Comparison of ENCODE assay signal across 8 cellular contexts in the genomic region with DNA sequence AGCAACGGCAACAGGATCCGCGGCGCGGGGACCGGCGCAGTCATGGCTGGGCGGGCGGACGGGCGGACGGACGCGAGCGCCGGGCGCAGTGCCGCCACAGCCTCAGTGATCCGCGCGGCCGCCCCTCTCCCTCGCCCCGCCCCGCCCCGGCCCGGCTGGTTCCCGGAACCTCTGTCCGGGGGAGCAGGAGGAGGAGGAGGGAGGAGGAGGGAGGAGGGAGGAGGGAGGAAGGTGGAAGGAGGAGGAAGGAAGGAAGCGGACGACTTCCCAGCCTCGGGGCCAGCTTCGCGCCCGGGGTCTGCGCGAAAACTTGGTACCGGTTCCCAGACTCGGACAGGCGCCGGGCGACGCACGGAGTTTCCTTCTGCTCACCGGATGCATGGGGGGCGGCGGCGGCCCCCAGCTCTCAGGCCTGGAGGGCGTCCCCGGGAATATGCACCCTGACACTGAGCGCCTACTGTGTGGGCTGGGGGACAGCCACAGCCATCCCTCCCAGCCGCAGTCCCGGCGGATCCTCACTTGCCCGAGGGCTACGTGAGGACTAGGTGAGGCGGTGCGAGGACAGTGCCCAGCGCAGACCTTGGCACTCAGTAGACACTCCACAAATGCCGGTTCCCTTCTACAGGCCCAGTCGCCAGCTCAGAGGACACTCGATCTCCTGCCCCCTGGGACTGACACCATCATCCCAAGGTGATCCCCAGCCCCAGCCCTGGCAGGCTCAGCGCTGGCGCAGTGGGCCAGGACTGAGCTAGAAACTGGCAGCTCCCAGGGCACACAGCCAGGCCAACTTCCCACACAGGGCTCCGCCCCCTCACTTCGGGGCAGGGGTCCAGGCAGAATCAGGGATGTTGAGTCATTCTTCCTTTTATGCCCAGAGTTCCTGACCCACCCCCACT.
A peak's percentile ranks its signal among the peaks of the same experiment; 100 is the strongest.
DNase-seq lines count a peak whose midpoint lies in the region; ATAC-seq and TF ChIP-seq lines count a peak whose summit lies in the region.

Gene SHISA5 (minus strand): TSS at position 124 of the 896 bp plus-strand sequence. CDS start 80 bp downstream, at position 44.

- DNase-seq in GM06990 (ENCODE audit: extremely low read depth, insufficient read length) = peak; percentile 51
- DNase-seq in activated CD4-positive, alpha-beta T cell treated with anti-CD3 and anti-CD28 coated beads for 48 hours = peak; percentile 68
- DNase-seq in left kidney (ENCODE audit: low read depth, low spot score) = peak; percentile 85
- DNase-seq in stimulated activated CD4-positive, alpha-beta T cell treated with anti-CD3 and anti-CD28 coated beads, Interleukin-1b, Interleukin-23, amount 100 ng/mL, for 48 hours = peak; percentile 53
- no peak for DNase-seq in OCI-M2 (lab: John Stamatoyannopoulos, UW; ENCODE audit: unreplicated experiment)

- peak within 1 kb of the TSS; percentile 78 for H2AFZ ChIP-seq in KMS-11 (ENCODE audit: low read depth)

- no peaks in the 10 kb centered on the region for H3K36me3 ChIP-seq in GM06990 (ENCODE audit: control insufficient read depth, insufficient read depth, low read length)
- no peaks in the 10 kb centered on the region for H3K36me3 ChIP-seq in KMS-11 (ENCODE audit: insufficient read depth)

- peaks cover 11% of the 10 kb centered on the region for H3K36me3 Mint-ChIP-seq in dendritic cell treated with granulocyte-macrophage colony-stimulating factor and Interleukin-4, amounts not matched to agents 40 ng/mL and 50 ng/mL, for 4 days (ENCODE audit: low read depth)

- no peaks in the 10 kb centered on the region for H3K79me2 ChIP-seq in KMS-11 (ENCODE audit: insufficient read depth, low read depth)

- no peaks in the 10 kb centered on the region for H3K9me3 Mint-ChIP-seq in dendritic cell treated with granulocyte-macrophage colony-stimulating factor and Interleukin-4, amounts not matched to agents 40 ng/mL and 50 ng/mL, for 4 days

- intact Hi-C loops in dendritic cell treated with granulocyte-macrophage colony-stimulating factor and Interleukin-4, amounts not matched to agents 40 ng/mL and 50 ng/mL, for 4 days (cut with micrococcal nuclease) = no loop called here

- no peaks in the 10 kb centered on the region for H3K27me3 ChIP-seq in GM06990 (replicated peaks; ENCODE audit: control insufficient read depth, insufficient read depth, low read length)
- no peaks in the 10 kb centered on the region for H3K27me3 ChIP-seq in KMS-11 (ENCODE audit: insufficient read depth, low read depth)

- peaks cover 2% of the 10 kb centered on the region for H3K27me3 Mint-ChIP-seq in dendritic cell treated with granulocyte-macrophage colony-stimulating factor and Interleukin-4, amounts not matched to agents 40 ng/mL and 50 ng/mL, for 4 days

- no peak for TF ChIP-seq CTCF in GM06990 (IDR thresholded peaks at IDR 0.05; ENCODE audit: insufficient read depth, low read length, poor library complexity, severe bottlenecking)
- TF ChIP-seq CTCF in KMS-11 (conservative IDR thresholded peaks at IDR 0.05; ENCODE audit: low read depth, low read length) = no peak

- H3K4me3 ChIP-seq in GM06990 (replicated peaks; ENCODE audit: low read depth, low read length) = peak within 1 kb of the TSS; percentile 76
- no peak within 1 kb of the TSS for H3K4me3 ChIP-seq in KMS-11 (IDR thresholded peaks at IDR 0.05; ENCODE audit: insufficient read depth, low read depth, low read length)

- H3K4me1 Mint-ChIP-seq in dendritic cell treated with granulocyte-macrophage colony-stimulating factor and Interleukin-4, amounts not matched to agents 40 ng/mL and 50 ng/mL, for 4 days (ENCODE audit: low read depth) = peaks cover 65% of the 10 kb centered on the region

- H3K4me2 ChIP-seq in KMS-11 = peak within 1 kb of the TSS; percentile 36; the same call in 1 of the 2 replicates

- ATAC-seq in GM18870 (IDR thresholded peaks at IDR 0.05; ENCODE audit: unreplicated experiment) = no peak

- H4K20me1 ChIP-seq in KMS-11 (ENCODE audit: insufficient read depth) = no peaks in the 10 kb centered on the region

- peak within 1 kb of the TSS; percentile 53; the same call in 1 of the 2 replicates for H3K9ac ChIP-seq in KMS-11

- no peak within 1 kb of the TSS for H3K27ac ChIP-seq in KMS-11

- H3K4me3 Mint-ChIP-seq in dendritic cell treated with granulocyte-macrophage colony-stimulating factor and Interleukin-4, amounts not matched to agents 40 ng/mL and 50 ng/mL, for 4 days = peak within 1 kb of the TSS; percentile 79

- H3K27ac Mint-ChIP-seq in dendritic cell treated with granulocyte-macrophage colony-stimulating factor and Interleukin-4, amounts not matched to agents 40 ng/mL and 50 ng/mL, for 4 days = peak within 1 kb of the TSS; percentile 82

- peaks cover 12% of the 10 kb centered on the region for H3K4me1 ChIP-seq in KMS-11 (ENCODE audit: low read depth, poor library complexity, severe bottlenecking)
